ENCODE assay signal across 1 cellular context in genomic region chr17:80100035-80100323, GRCh38.
TF ChIP-seq lines count a peak whose summit lies in the region.

No MANE protein-coding gene starts in this region.

TF ChIP-seq in GM12878, 131 proteins besides CTCF, POLR2A, EP300 and RAD21:
- TF ChIP-seq BHLHE40 (IDR thresholded peaks at IDR 0.05; ENCODE audit: borderline replicate concordance in 1 of 2, low read depth in 2 of 2, low read length in 1 of 2) (peak in 1 of 2 experiments; percentile 60; a peak in 2 of 4 replicates), EGR1 (IDR thresholded peaks at IDR 0.05; ENCODE audit: borderline replicate concordance in 1 of 2, low read depth in 2 of 2, low read length in 2 of 2) (no peak), ZNF24 (IDR thresholded peaks at IDR 0.05) (no peak)
